ENCODE assay signal across 1 cellular context in genomic region chr9:97923529-97924108, GRCh38.
A peak's percentile ranks its signal among the peaks of the same experiment; 100 is the strongest.
TF ChIP-seq lines count a peak whose summit lies in the region.

No MANE protein-coding gene starts in this region.

TF ChIP-seq in K562, 482 proteins besides CTCF, POLR2A, EP300 and RAD21 (continued from another document and continues in another):
- no peak for TF ChIP-seq CHD7 (IDR thresholded peaks at IDR 0.05; ENCODE audit: low read depth, low read length)
- TF ChIP-seq CGGBP1 (CRISPR knock-in tag; IDR thresholded peaks at IDR 0.05): 0 out of 2 replicates have a peak, but pooled peaks have one; percentile 3
- TF ChIP-seq EHMT2 (IDR thresholded peaks at IDR 0.05): no peak
- TF ChIP-seq NCOA4 (IDR thresholded peaks at IDR 0.05; ENCODE audit: partially characterized antibody): no peak
- no peak for TF ChIP-seq ZNF75A (CRISPR knock-in tag; IDR thresholded peaks at IDR 0.05)
- TF ChIP-seq ZNF197 (CRISPR knock-in tag; IDR thresholded peaks at IDR 0.05; ENCODE audit: low read depth): no peak; the same call in 1 of the 2 replicates
- TF ChIP-seq ZNF551 (CRISPR knock-in tag; IDR thresholded peaks at IDR 0.05): no peak
- no peak for TF ChIP-seq TEAD1 (CRISPR knock-in tag; IDR thresholded peaks at IDR 0.05)
- TF ChIP-seq KDM1A (IDR thresholded peaks at IDR 0.05): peak; percentile 7 to 9; a peak in 1 of 4 replicates
- TF ChIP-seq E2F4 (CRISPR knock-in tag; IDR thresholded peaks at IDR 0.05; ENCODE audit: low read depth): no peak
- no peak for TF ChIP-seq SAFB2 (IDR thresholded peaks at IDR 0.05; ENCODE audit: borderline replicate concordance, low read depth, low read length, severe bottlenecking)
- TF ChIP-seq HEY1 (CRISPR knock-in tag; IDR thresholded peaks at IDR 0.05; ENCODE audit: borderline replicate concordance): no peak
- TF ChIP-seq CBFA2T3 (IDR thresholded peaks at IDR 0.05): no peak
- TF ChIP-seq NR4A1 (CRISPR knock-in tag; IDR thresholded peaks at IDR 0.05): no peak
- TF ChIP-seq NR4A1 (tag; IDR thresholded peaks at IDR 0.05): no peak
- peak; percentile 88 for TF ChIP-seq CC2D1A (IDR thresholded peaks at IDR 0.05)
- TF ChIP-seq OTX1 (CRISPR knock-in tag; IDR thresholded peaks at IDR 0.05): no peak
- no peak for TF ChIP-seq CBX8 (IDR thresholded peaks at IDR 0.05; ENCODE audit: borderline replicate concordance, extremely low read depth, low read depth, low read length, poor library complexity, severe bottlenecking)
- TF ChIP-seq CTBP1 (IDR thresholded peaks at IDR 0.05; ENCODE audit: borderline replicate concordance): 0 out of 2 replicates have a peak, but pooled peaks have one; percentile 9
- no peak for TF ChIP-seq ZNF140 (CRISPR knock-in tag; IDR thresholded peaks at IDR 0.05)
- no peak for TF ChIP-seq NCOA2 (IDR thresholded peaks at IDR 0.05; ENCODE audit: partially characterized antibody in 2 of 2)
- TF ChIP-seq HNRNPLL (IDR thresholded peaks at IDR 0.05; ENCODE audit: low read depth, low read length, poor library complexity, severe bottlenecking): no peak
- peak; percentile 64 for TF ChIP-seq E2F8 (IDR thresholded peaks at IDR 0.05; ENCODE audit: low read depth, partially characterized antibody)
- TF ChIP-seq SMARCB1 (IDR thresholded peaks at IDR 0.05; ENCODE audit: insufficient read length, low read depth): no peak
- TF ChIP-seq ZNF780A (CRISPR knock-in tag; IDR thresholded peaks at IDR 0.05): no peak
- peak; percentile 25; the same call in 1 of the 2 replicates for TF ChIP-seq SMAD4 (CRISPR knock-in tag; conservative IDR thresholded peaks at IDR 0.05)
- TF ChIP-seq ZBTB1 (CRISPR knock-in tag; IDR thresholded peaks at IDR 0.05; ENCODE audit: borderline replicate concordance, low read depth): no peak
- TF ChIP-seq ZNF589 (CRISPR knock-in tag; IDR thresholded peaks at IDR 0.05; ENCODE audit: low read depth): no peak
- no peak for TF ChIP-seq FOXK1 (CRISPR knock-in tag; IDR thresholded peaks at IDR 0.05; ENCODE audit: borderline replicate concordance)
- TF ChIP-seq EP400 (IDR thresholded peaks at IDR 0.05): peak; percentile 60; the same call in 1 of the 2 replicates
- no peak for TF ChIP-seq BRCA1 (IDR thresholded peaks at IDR 0.05)
- TF ChIP-seq BRCA1 (CRISPR knock-in tag; IDR thresholded peaks at IDR 0.05): no peak
- no peak for TF ChIP-seq RFX1 (IDR thresholded peaks at IDR 0.05)
- no peak for TF ChIP-seq ZNF263 (CRISPR knock-in tag; IDR thresholded peaks at IDR 0.05; ENCODE audit: borderline replicate concordance)
- TF ChIP-seq TCF7L2 (IDR thresholded peaks at IDR 0.05; ENCODE audit: low read depth, low read length): no peak
- TF ChIP-seq FOXA3 (CRISPR knock-in tag; conservative IDR thresholded peaks at IDR 0.05 in 1 of 2, IDR thresholded peaks at IDR 0.05 in 1 of 2): no peak
- no peak for TF ChIP-seq JUNB (CRISPR knock-in tag; conservative IDR thresholded peaks at IDR 0.05)
- TF ChIP-seq KLF1 (tag; IDR thresholded peaks at IDR 0.05): no peak
- no peak for TF ChIP-seq ZNF639 (CRISPR knock-in tag; conservative IDR thresholded peaks at IDR 0.05 in 1 of 2, IDR thresholded peaks at IDR 0.05 in 1 of 2)
- no peak for TF ChIP-seq EWSR1 (IDR thresholded peaks at IDR 0.05; ENCODE audit: borderline replicate concordance, low read depth, partially characterized antibody)
- TF ChIP-seq PRMT5 (CRISPR knock-in tag; IDR thresholded peaks at IDR 0.05): no peak
- TF ChIP-seq ZBTB7A (IDR thresholded peaks at IDR 0.05; ENCODE audit: borderline replicate concordance, control insufficient read depth, low read depth, low read length): no peak
- TF ChIP-seq NR2C2 (CRISPR knock-in tag; IDR thresholded peaks at IDR 0.05): no peak
- TF ChIP-seq NR2C2 (tag; IDR thresholded peaks at IDR 0.05): no peak
- peak; percentile 47 for TF ChIP-seq SOX6 (IDR thresholded peaks at IDR 0.05)
- TF ChIP-seq FIP1L1 (IDR thresholded peaks at IDR 0.05; ENCODE audit: low read depth, low read length, poor library complexity, severe bottlenecking): no peak
- TF ChIP-seq TOE1 (IDR thresholded peaks at IDR 0.05; ENCODE audit: borderline replicate concordance): peak; percentile 69
- no peak for TF ChIP-seq TOE1 (CRISPR knock-in tag; IDR thresholded peaks at IDR 0.05; ENCODE audit: borderline replicate concordance, low read depth)
- no peak for TF ChIP-seq AFF4 (CRISPR knock-in tag; IDR thresholded peaks at IDR 0.05)
